Comparison of ENCODE assay signal across 1 cellular context in the genomic region with DNA sequence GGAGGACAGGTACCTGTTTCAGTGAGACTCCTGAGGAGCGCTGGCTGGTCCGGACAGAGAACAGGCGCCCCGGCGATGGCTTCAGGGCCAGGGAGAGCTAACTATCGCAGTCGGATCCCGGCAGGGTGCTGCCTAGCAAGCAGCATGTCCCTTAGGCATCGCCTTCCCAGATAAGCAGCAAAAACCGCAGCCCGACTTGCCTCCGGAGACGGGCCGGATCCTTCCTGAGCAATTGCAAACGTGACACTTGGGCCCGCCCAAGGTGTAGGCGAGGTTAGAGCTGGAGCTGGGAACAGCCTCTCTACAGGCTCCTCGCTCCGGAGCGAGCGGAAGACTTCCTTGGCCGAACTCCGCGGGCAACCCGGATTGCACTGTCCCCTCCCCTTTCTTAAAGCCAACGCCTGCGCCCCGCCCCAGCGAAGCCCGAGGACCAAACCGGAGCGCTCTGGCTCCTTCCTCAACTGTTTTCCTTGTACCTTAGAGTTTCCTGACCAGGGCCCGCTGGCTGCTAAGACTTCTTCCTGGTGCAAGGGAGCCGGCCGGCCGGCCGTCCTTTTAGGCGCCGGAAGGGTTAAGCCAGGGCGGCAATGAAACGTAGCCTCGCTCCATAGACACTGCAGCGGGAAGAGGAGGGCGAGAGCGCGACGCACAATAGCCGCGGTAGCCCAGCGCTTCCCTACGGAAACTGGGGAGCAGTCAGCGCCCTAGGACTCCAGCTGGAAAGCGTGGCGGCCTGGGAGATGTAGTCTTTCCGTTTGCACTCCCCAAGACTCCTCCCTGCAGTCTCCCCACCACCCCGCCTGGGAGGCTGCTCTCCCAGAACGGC.
TF ChIP-seq lines count a peak whose summit lies in the region.

A gene with protein sequence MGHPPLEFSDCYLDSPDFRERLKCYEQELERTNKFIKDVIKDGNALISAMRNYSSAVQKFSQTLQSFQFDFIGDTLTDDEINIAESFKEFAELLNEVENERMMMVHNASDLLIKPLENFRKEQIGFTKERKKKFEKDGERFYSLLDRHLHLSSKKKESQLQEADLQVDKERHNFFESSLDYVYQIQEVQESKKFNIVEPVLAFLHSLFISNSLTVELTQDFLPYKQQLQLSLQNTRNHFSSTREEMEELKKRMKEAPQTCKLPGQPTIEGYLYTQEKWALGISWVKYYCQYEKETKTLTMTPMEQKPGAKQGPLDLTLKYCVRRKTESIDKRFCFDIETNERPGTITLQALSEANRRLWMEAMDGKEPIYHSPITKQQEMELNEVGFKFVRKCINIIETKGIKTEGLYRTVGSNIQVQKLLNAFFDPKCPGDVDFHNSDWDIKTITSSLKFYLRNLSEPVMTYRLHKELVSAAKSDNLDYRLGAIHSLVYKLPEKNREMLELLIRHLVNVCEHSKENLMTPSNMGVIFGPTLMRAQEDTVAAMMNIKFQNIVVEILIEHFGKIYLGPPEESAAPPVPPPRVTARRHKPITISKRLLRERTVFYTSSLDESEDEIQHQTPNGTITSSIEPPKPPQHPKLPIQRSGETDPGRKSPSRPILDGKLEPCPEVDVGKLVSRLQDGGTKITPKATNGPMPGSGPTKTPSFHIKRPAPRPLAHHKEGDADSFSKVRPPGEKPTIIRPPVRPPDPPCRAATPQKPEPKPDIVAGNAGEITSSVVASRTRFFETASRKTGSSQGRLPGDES (minus strand): TSS at position 341 of the 826 bp plus-strand sequence. CDS start 475 bp downstream, outside the sequence.

TF ChIP-seq in K562, 482 proteins besides CTCF, POLR2A, EP300 and RAD21 (continued from another document and continues in another):
- TF ChIP-seq, protein P1, sequence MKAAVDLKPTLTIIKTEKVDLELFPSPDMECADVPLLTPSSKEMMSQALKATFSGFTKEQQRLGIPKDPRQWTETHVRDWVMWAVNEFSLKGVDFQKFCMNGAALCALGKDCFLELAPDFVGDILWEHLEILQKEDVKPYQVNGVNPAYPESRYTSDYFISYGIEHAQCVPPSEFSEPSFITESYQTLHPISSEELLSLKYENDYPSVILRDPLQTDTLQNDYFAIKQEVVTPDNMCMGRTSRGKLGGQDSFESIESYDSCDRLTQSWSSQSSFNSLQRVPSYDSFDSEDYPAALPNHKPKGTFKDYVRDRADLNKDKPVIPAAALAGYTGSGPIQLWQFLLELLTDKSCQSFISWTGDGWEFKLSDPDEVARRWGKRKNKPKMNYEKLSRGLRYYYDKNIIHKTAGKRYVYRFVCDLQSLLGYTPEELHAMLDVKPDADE (conservative IDR thresholded peaks at IDR 0.05; ENCODE audit: control insufficient read depth, low read depth, low read length): no peak
- TF ChIP-seq L3MBTL2 (IDR thresholded peaks at IDR 0.05) (peak; percentile 37; the same call in 1 of the 2 replicates), SUPT5H (IDR thresholded peaks at IDR 0.05) (0 out of 2 replicates have a peak, but pooled peaks have one; percentile 17), PREB (CRISPR knock-in tag; IDR thresholded peaks at IDR 0.05) (no peak), CHD2 (IDR thresholded peaks at IDR 0.05; ENCODE audit: low read depth, low read length) (no peak), EP400 (IDR thresholded peaks at IDR 0.05) (peak; percentile 27; the same call in 1 of the 2 replicates), KLF16 (IDR thresholded peaks at IDR 0.05) (peak; percentile 32; the same call in 1 of the 2 replicates), TFAM (CRISPR knock-in tag; conservative IDR thresholded peaks at IDR 0.05) (no peak), ETV1 (tag; conservative IDR thresholded peaks at IDR 0.05; ENCODE audit: low read depth) (peak; percentile 84), RCOR1 (IDR thresholded peaks at IDR 0.05; ENCODE audit: borderline replicate concordance in 1 of 2, low read depth in 2 of 2, low read length in 2 of 2) (peak in 1 of 2 experiments; percentile 61; a peak in 2 of 4 replicates), SMC3 (conservative IDR thresholded peaks at IDR 0.05; ENCODE audit: insufficient read depth, low read depth, low read length) (no peak), PHF8 (IDR thresholded peaks at IDR 0.05; ENCODE audit: borderline replicate concordance, low read length) (peak; percentile 23; the same call in 1 of the 2 replicates), CC2D1A (IDR thresholded peaks at IDR 0.05) (no peak), BHLHE40 (IDR thresholded peaks at IDR 0.05; ENCODE audit: low read length) (peak; percentile 90), NR2C2 (CRISPR knock-in tag; IDR thresholded peaks at IDR 0.05) (no peak), NR2C2 (tag; IDR thresholded peaks at IDR 0.05) (peak; percentile 17; the same call in 1 of the 2 replicates), ZSCAN29 (IDR thresholded peaks at IDR 0.05) (peak; percentile 17; the same call in 1 of the 2 replicates), FOXM1 (IDR thresholded peaks at IDR 0.05; ENCODE audit: low read depth) (no peak), FOXM1 (CRISPR knock-in tag; IDR thresholded peaks at IDR 0.05; ENCODE audit: low read depth) (no peak), POLR2G (IDR thresholded peaks at IDR 0.05; ENCODE audit: low read depth, low read length) (peak; percentile 79), ZEB2 (IDR thresholded peaks at IDR 0.05) (0 out of 2 replicates have a peak, but pooled peaks have one; percentile 26), RREB1 (CRISPR knock-in tag; IDR thresholded peaks at IDR 0.05) (no peak), HCFC1 (IDR thresholded peaks at IDR 0.05; ENCODE audit: low read depth, low read length) (peak; percentile 62), ESRRA (IDR thresholded peaks at IDR 0.05; ENCODE audit: borderline replicate concordance, low read depth) (peak; percentile 77; the same call in 1 of the 2 replicates), SMARCE1 (IDR thresholded peaks at IDR 0.05) (no peak), RNF2 (IDR thresholded peaks at IDR 0.05) (peak; percentile 69), NEUROD1 (IDR thresholded peaks at IDR 0.05; ENCODE audit: borderline replicate concordance, low read depth, low read length, partially characterized antibody) (no peak), KLF13 (tag; IDR thresholded peaks at IDR 0.05; ENCODE audit: borderline replicate concordance, low read depth) (no peak), PTRF (tag; IDR thresholded peaks at IDR 0.05) (no peak)
- TF ChIP-seq, protein P2, sequence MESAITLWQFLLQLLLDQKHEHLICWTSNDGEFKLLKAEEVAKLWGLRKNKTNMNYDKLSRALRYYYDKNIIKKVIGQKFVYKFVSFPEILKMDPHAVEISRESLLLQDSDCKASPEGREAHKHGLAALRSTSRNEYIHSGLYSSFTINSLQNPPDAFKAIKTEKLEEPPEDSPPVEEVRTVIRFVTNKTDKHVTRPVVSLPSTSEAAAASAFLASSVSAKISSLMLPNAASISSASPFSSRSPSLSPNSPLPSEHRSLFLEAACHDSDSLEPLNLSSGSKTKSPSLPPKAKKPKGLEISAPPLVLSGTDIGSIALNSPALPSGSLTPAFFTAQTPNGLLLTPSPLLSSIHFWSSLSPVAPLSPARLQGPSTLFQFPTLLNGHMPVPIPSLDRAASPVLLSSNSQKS (CRISPR knock-in tag; IDR thresholded peaks at IDR 0.05): no peak
- TF ChIP-seq, protein P3, sequence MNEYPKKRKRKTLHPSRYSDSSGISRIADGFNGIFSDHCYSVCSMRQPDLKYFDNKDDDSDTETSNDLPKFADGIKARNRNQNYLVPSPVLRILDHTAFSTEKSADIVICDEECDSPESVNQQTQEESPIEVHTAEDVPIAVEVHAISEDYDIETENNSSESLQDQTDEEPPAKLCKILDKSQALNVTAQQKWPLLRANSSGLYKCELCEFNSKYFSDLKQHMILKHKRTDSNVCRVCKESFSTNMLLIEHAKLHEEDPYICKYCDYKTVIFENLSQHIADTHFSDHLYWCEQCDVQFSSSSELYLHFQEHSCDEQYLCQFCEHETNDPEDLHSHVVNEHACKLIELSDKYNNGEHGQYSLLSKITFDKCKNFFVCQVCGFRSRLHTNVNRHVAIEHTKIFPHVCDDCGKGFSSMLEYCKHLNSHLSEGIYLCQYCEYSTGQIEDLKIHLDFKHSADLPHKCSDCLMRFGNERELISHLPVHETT (CRISPR knock-in tag; conservative IDR thresholded peaks at IDR 0.05 in 1 of 2, IDR thresholded peaks at IDR 0.05 in 1 of 2): no peak
- TF ChIP-seq, protein P4, sequence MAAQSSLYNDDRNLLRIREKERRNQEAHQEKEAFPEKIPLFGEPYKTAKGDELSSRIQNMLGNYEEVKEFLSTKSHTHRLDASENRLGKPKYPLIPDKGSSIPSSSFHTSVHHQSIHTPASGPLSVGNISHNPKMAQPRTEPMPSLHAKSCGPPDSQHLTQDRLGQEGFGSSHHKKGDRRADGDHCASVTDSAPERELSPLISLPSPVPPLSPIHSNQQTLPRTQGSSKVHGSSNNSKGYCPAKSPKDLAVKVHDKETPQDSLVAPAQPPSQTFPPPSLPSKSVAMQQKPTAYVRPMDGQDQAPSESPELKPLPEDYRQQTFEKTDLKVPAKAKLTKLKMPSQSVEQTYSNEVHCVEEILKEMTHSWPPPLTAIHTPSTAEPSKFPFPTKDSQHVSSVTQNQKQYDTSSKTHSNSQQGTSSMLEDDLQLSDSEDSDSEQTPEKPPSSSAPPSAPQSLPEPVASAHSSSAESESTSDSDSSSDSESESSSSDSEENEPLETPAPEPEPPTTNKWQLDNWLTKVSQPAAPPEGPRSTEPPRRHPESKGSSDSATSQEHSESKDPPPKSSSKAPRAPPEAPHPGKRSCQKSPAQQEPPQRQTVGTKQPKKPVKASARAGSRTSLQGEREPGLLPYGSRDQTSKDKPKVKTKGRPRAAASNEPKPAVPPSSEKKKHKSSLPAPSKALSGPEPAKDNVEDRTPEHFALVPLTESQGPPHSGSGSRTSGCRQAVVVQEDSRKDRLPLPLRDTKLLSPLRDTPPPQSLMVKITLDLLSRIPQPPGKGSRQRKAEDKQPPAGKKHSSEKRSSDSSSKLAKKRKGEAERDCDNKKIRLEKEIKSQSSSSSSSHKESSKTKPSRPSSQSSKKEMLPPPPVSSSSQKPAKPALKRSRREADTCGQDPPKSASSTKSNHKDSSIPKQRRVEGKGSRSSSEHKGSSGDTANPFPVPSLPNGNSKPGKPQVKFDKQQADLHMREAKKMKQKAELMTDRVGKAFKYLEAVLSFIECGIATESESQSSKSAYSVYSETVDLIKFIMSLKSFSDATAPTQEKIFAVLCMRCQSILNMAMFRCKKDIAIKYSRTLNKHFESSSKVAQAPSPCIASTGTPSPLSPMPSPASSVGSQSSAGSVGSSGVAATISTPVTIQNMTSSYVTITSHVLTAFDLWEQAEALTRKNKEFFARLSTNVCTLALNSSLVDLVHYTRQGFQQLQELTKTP (IDR thresholded peaks at IDR 0.05; ENCODE audit: low read depth in 1 of 2, partially characterized antibody in 2 of 2): peak in 1 of 2 experiments; percentile 53
- TF ChIP-seq, protein P5, sequence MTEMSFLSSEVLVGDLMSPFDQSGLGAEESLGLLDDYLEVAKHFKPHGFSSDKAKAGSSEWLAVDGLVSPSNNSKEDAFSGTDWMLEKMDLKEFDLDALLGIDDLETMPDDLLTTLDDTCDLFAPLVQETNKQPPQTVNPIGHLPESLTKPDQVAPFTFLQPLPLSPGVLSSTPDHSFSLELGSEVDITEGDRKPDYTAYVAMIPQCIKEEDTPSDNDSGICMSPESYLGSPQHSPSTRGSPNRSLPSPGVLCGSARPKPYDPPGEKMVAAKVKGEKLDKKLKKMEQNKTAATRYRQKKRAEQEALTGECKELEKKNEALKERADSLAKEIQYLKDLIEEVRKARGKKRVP (CRISPR knock-in tag; IDR thresholded peaks at IDR 0.05): no peak
- TF ChIP-seq, protein P6, sequence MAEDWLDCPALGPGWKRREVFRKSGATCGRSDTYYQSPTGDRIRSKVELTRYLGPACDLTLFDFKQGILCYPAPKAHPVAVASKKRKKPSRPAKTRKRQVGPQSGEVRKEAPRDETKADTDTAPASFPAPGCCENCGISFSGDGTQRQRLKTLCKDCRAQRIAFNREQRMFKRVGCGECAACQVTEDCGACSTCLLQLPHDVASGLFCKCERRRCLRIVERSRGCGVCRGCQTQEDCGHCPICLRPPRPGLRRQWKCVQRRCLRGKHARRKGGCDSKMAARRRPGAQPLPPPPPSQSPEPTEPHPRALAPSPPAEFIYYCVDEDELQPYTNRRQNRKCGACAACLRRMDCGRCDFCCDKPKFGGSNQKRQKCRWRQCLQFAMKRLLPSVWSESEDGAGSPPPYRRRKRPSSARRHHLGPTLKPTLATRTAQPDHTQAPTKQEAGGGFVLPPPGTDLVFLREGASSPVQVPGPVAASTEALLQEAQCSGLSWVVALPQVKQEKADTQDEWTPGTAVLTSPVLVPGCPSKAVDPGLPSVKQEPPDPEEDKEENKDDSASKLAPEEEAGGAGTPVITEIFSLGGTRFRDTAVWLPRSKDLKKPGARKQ (CRISPR knock-in tag; IDR thresholded peaks at IDR 0.05): no peak
